Comparison of ENCODE assay signal across 29 cellular contexts in genomic region chr11:126436209-126436608, GRCh38.
A peak's percentile ranks its signal among the peaks of the same experiment; 100 is the strongest.
DNase-seq lines count a peak whose midpoint lies in the region; ATAC-seq and TF ChIP-seq lines count a peak whose summit lies in the region.
"Had no signal": no experiment of that assay in that cellular context is flagged by ENCODE, and none has a peak within 500 bp of the region (broad histone marks: within the 10 kb centered on the region; RNA-seq: fewer than 3 reads in every experiment).

No MANE protein-coding gene starts in this region.

- peak overlapping the region; percentile 33 for H3K27ac Mint-ChIP-seq in dendritic cell treated with granulocyte-macrophage colony-stimulating factor and Interleukin-4, amounts not matched to agents 40 ng/mL and 50 ng/mL, for 4 days
- H3K27ac Mint-ChIP-seq in neural crest cell (ENCODE audit: unreplicated experiment) (peak overlapping the region; percentile 12), immature natural killer cell (peak overlapping the region in 1 of 6 donors; percentile 28)
- H3K27ac Mint-ChIP-seq: CD8-positive, alpha-beta T cell had no signal

- intact Hi-C loops in dendritic cell treated with granulocyte-macrophage colony-stimulating factor and Interleukin-4, amounts not matched to agents 40 ng/mL and 50 ng/mL, for 4 days (cut with micrococcal nuclease) = no loop called here
- intact Hi-C loops in left cardiac atrium (cut with DNase I) = no loop called here

- H3K4me3 ChIP-seq in NB4 (ENCODE audit: low read depth, low read length) = no peak overlapping the region
- H3K4me3 ChIP-seq: A549, GM12878, MG63 had no signal

- peak; percentile 79 for DNase-seq in NB4 (ENCODE audit: low read depth)
- no peak for DNase-seq in left cardiac atrium
- no peak for DNase-seq in neural crest cell (ENCODE audit: low read depth, low spot score)
- DNase-seq in NK-92 (lab: John Stamatoyannopoulos, UW; ENCODE audit: unreplicated experiment) = no peak
- no peak for DNase-seq in immature natural killer cell
- DNase-seq: AML-193; CD8-positive, alpha-beta T cell; DMS 273 treated with DMSO at 0.1 percent for 48 hours; DMS79; EL; GDM1; GOT3; HCEC 1CT; IMR-90; KG1; MG63; NCI-H1092; NCI-H1436; NCI-H187 treated with DMSO at 0.1 percent for 48 hours; NCI-H2171 treated with DMSO at 0.1 percent for 48 hours; NCI-H345; NCI-H524; NCI-H774; RPMI8226; SK-N-SH had no signal

- TF ChIP-seq CTCF in NB4 (IDR thresholded peaks at IDR 0.05; ENCODE audit: low read depth, low read length) = no peak
- no peak for TF ChIP-seq CTCF in neural crest cell (conservative IDR thresholded peaks at IDR 0.05)

- H3K9me3 Mint-ChIP-seq in dendritic cell treated with granulocyte-macrophage colony-stimulating factor and Interleukin-4, amounts not matched to agents 40 ng/mL and 50 ng/mL, for 4 days = no peaks in the 10 kb centered on the region
- no peaks in the 10 kb centered on the region for H3K9me3 Mint-ChIP-seq in neural crest cell
- H3K9me3 Mint-ChIP-seq in immature natural killer cell = no peaks in the 10 kb centered on the region
- H3K9me3 Mint-ChIP-seq: CD8-positive, alpha-beta T cell had no signal

- TF ChIP-seq POLR2A in NB4 (IDR thresholded peaks at IDR 0.05; ENCODE audit: extremely low read depth, insufficient read length) = no peak

- no peak overlapping the region for H3K4me3 Mint-ChIP-seq in dendritic cell treated with granulocyte-macrophage colony-stimulating factor and Interleukin-4, amounts not matched to agents 40 ng/mL and 50 ng/mL, for 4 days
- H3K4me3 Mint-ChIP-seq in neural crest cell = no peak overlapping the region
- H3K4me3 Mint-ChIP-seq in immature natural killer cell = no peak overlapping the region
- H3K4me3 Mint-ChIP-seq: CD8-positive, alpha-beta T cell had no signal

- no peaks in the 10 kb centered on the region for H3K36me3 Mint-ChIP-seq in dendritic cell treated with granulocyte-macrophage colony-stimulating factor and Interleukin-4, amounts not matched to agents 40 ng/mL and 50 ng/mL, for 4 days (ENCODE audit: low read depth)
- no peaks in the 10 kb centered on the region for H3K36me3 Mint-ChIP-seq in neural crest cell (ENCODE audit: low read depth)
- no peaks in the 10 kb centered on the region for H3K36me3 Mint-ChIP-seq in immature natural killer cell
- H3K36me3 Mint-ChIP-seq: CD8-positive, alpha-beta T cell had no signal

- peak; percentile 6 to 15 for ATAC-seq in left cardiac atrium
- ATAC-seq in GM21515 (IDR thresholded peaks at IDR 0.05; ENCODE audit: unreplicated experiment) = no peak
- ATAC-seq: A549; CD8-positive, alpha-beta T cell; GM12878 had no signal

- peaks cover 15% of the 10 kb centered on the region for H3K4me1 Mint-ChIP-seq in dendritic cell treated with granulocyte-macrophage colony-stimulating factor and Interleukin-4, amounts not matched to agents 40 ng/mL and 50 ng/mL, for 4 days (ENCODE audit: low read depth)
- H3K4me1 Mint-ChIP-seq in neural crest cell (peaks cover 28% of the 10 kb centered on the region), immature natural killer cell (peaks cover 6 to 9% of the 10 kb centered on the region in 2 donors)

- H3K27me3 Mint-ChIP-seq in dendritic cell treated with granulocyte-macrophage colony-stimulating factor and Interleukin-4, amounts not matched to agents 40 ng/mL and 50 ng/mL, for 4 days = no peaks in the 10 kb centered on the region
- peaks cover 4% of the 10 kb centered on the region for H3K27me3 Mint-ChIP-seq in neural crest cell (ENCODE audit: low read depth)
- peaks cover 0 to 4% (median 2%) of the 10 kb centered on the region in 3 donors for H3K27me3 Mint-ChIP-seq in immature natural killer cell (ENCODE audit: low read depth in 3 of 3)
